In genomic region chr7:55533729-55534080, GRCh38 we compare ENCODE assay signal across 9 cellular contexts. TPM values are rescaled to one million over a fixed set of nuclear protein-coding genes. Genes with fewer than 3 reads are reported as not detected.
A peak's percentile ranks its signal among the peaks of the same experiment; 100 is the strongest.
DNase-seq lines count a peak whose midpoint lies in the region; ATAC-seq and TF ChIP-seq lines count a peak whose summit lies in the region.
"Had no signal": no experiment of that assay in that cellular context is flagged by ENCODE, and none has a peak within 500 bp of the region (broad histone marks: within the 10 kb centered on the region; RNA-seq: fewer than 3 reads in every experiment).

No MANE protein-coding gene starts in this region.

- H3K9me3 ChIP-seq in right lobe of liver (no peaks in the 10 kb centered on the region), thymus (ENCODE audit: control insufficient read depth) (no peaks in the 10 kb centered on the region)
- H3K9me3 ChIP-seq: BE2C had no signal

- peaks cover 0 to 8% of the 10 kb centered on the region in 2 donors for H3K36me3 Mint-ChIP-seq in activated T-cell treated with anti-CD3 and anti-CD28 coated beads, Interleukin-2, amount 50 U/mL, for 72 hours (ENCODE audit: insufficient read depth in 2 of 2)

- peak overlapping the region; percentile 68 to 85 for H3K4me3 Mint-ChIP-seq in activated T-cell treated with anti-CD3 and anti-CD28 coated beads, Interleukin-2, amount 50 U/mL, for 72 hours

- H3K27ac ChIP-seq in VCaP: peak overlapping the region; percentile 43
- peak overlapping the region in 2 of 3 donors; percentile 29 for H3K27ac ChIP-seq in right lobe of liver
- H3K27ac ChIP-seq in thymus (ENCODE audit: low read depth): peak overlapping the region; percentile 78

- no peaks in the 10 kb centered on the region for H3K36me3 ChIP-seq in right lobe of liver
- peaks cover 9% of the 10 kb centered on the region for H3K36me3 ChIP-seq in thymus (ENCODE audit: control insufficient read depth, insufficient read depth)
- H3K36me3 ChIP-seq: BE2C had no signal

- no peak for ATAC-seq in activated T-cell treated with anti-CD3 and anti-CD28 coated beads, Interleukin-2, amount 50 U/mL, for 72 hours (replicated peaks in 1 of 2)
- no peak for ATAC-seq in right lobe of liver
- no peak for ATAC-seq in esophagus mucosa

- H3K27me3 ChIP-seq in right lobe of liver (no peaks in the 10 kb centered on the region), thymus (ENCODE audit: control insufficient read depth, insufficient read depth) (no peaks in the 10 kb centered on the region)
- H3K27me3 ChIP-seq: BE2C had no signal

- intact Hi-C loops in right lobe of liver (cut with DNase I): no loop called here

- H3K4me3 ChIP-seq in right lobe of liver (no peak overlapping the region), thymus (ENCODE audit: low read length) (peak overlapping the region; percentile 33)

- H3K4me1 ChIP-seq in right lobe of liver: no peaks in the 10 kb centered on the region
- peaks cover 77% of the 10 kb centered on the region for H3K4me1 ChIP-seq in thymus (ENCODE audit: control insufficient read depth, insufficient read depth, low read length)
- H3K4me1 ChIP-seq: BE2C had no signal

- H3K27ac Mint-ChIP-seq in activated T-cell treated with anti-CD3 and anti-CD28 coated beads, Interleukin-2, amount 50 U/mL, for 72 hours: peak overlapping the region; percentile 91

- H3K27me3 Mint-ChIP-seq in activated T-cell treated with anti-CD3 and anti-CD28 coated beads, Interleukin-2, amount 50 U/mL, for 72 hours (ENCODE audit: low read depth): no peaks in the 10 kb centered on the region

- peaks cover 93% of the 10 kb centered on the region for H3K4me1 Mint-ChIP-seq in activated T-cell treated with anti-CD3 and anti-CD28 coated beads, Interleukin-2, amount 50 U/mL, for 72 hours (ENCODE audit: low read depth)

- H3K9me3 Mint-ChIP-seq in activated T-cell treated with anti-CD3 and anti-CD28 coated beads, Interleukin-2, amount 50 U/mL, for 72 hours: no peaks in the 10 kb centered on the region

- no peak for TF ChIP-seq POLR2A in right lobe of liver (IDR thresholded peaks at IDR 0.05)

- WGBS in right lobe of liver (ENCODE audit: insufficient coverage, low coverage, low lambda C conversion rate, missing lambda C conversion rate): 56% methylated on average over 2 of the region's 2 CpGs
- 46% methylated on average over 2 of the region's 2 CpGs for WGBS in thymus

- TF ChIP-seq CTCF in VCaP (conservative IDR thresholded peaks at IDR 0.05) (no peak), right lobe of liver (IDR thresholded peaks at IDR 0.05) (no peak)

- DNase-seq in activated T-cell treated with anti-CD3 and anti-CD28 coated beads, Interleukin-2, amount 50 U/mL, for 72 hours: no peak
- DNase-seq in activated T-cell treated with anti-CD3 and anti-CD28 coated beads for 4 hours: no peak
- DNase-seq in right lobe of liver: no peak
- no peak for DNase-seq in anterior cingulate cortex (lab: John Stamatoyannopoulos, UW)
- no peak for DNase-seq in cortex of kidney (lab: John Stamatoyannopoulos, UW)
- DNase-seq: BE2C had no signal

RNA-seq across cellular contexts. Expression of gene VOPP1, which starts 38.6 kb away (rescaled TPM):
- total RNA-seq in activated T-cell treated with anti-CD3 and anti-CD28 coated beads, Interleukin-2, amount 50 U/mL, for 72 hours: 10 to 100 TPM; 90.8 to 91.1 TPM
- total RNA-seq in right lobe of liver: 10 to 100 TPM; 15.8 to 30.3 (median 23.2) TPM
- 61.9 TPM for polyA plus RNA-seq in thymus
- 11.1 TPM for total RNA-seq in esophagus mucosa
